ENCODE assay signal across 8 cellular contexts in the genomic region with DNA sequence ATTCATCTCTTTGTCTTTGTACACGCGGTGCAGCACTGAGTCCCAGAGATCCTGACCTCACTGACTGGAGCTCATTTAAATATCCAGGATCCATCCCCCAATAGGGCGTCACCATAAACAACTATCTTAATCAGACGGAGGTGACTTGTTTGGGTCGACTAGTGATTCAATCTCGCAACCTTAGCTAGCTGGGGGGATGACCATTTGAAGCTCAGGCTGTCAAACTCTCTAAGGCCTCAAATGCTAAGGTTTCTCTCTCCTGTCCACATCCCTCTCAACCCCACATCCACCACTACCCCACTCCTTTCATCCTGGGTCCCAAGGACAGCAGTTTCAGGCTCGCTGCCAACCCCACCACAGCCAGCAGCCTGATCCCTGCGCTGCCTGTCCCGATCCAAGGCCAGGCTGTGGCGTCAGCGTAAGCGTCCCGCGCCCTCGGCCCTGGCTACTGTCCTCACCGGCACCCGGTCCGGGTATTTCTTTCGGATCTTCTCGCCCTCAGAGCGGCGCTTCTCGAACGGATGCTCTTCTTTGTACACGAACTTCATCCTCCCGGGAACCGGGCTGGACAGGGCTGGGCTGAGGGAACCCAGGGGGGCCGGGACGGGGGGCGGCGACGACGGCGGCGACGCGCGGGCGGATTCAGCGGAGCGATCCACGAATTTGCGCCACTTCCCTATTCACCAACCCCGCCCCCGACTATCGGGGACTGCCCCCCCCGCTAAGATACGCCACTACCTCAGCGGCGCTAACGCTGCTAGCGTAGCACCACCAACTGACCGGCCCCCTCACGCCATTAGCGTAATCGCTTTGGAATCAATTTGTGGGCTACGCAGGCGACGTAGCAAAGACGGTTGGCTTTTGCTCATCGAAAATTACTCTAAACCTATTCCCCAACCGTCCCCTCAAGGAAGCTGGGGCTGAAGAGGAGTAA. TPM values are rescaled to one million over a fixed set of nuclear protein-coding genes. Genes with fewer than 3 reads are reported as not detected.
A peak's percentile ranks its signal among the peaks of the same experiment; 100 is the strongest.
DNase-seq lines count a peak whose midpoint lies in the region; ATAC-seq and TF ChIP-seq lines count a peak whose summit lies in the region.

A gene (minus strand): TSS at position 667 of the 934 bp plus-strand sequence. CDS start 119 bp downstream, at position 548.

- H3K4me1 ChIP-seq in Karpas-422 (ENCODE audit: low read length) (peaks cover 37% of the 10 kb centered on the region), RWPE2 (ENCODE audit: insufficient read depth, poor library complexity, severe bottlenecking) (no peaks in the 10 kb centered on the region)

- DNase-seq in CD1c-positive myeloid dendritic cell (ENCODE audit: extremely low spot score) (peak; percentile 95), Karpas-422 (peak; percentile 97), RWPE2 (ENCODE audit: low spot score) (no peak), fibroblast of the aortic adventitia (ENCODE audit: low read depth) (peak; percentile 96)
- DNase-seq in activated effector memory CD4-positive, alpha-beta T cell treated with Interleukin-2 at 50 U/mL for 16 hours: peak; percentile 89
- DNase-seq in stimulated activated naive CD8-positive, alpha-beta T cell treated with anti-CD3 and anti-CD28 coated beads, Interleukin-15, Interleukin-2, amounts not matched to agents 100 U/mL and 50 U/mL, for 24 hours: peak; percentile 95

- H3K79me2 ChIP-seq in Karpas-422 (ENCODE audit: low read length): peaks cover 37% of the 10 kb centered on the region

- H3K9ac ChIP-seq in Karpas-422 (ENCODE audit: low read length): peak within 1 kb of the TSS; percentile 98

- H3K27ac ChIP-seq in Karpas-422 (ENCODE audit: low read length): peak within 1 kb of the TSS; percentile 76
- peak within 1 kb of the TSS; percentile 74 for H3K27ac ChIP-seq in RWPE2 (ENCODE audit: poor library complexity, severe bottlenecking)

- TF ChIP-seq CTCF in RWPE2 (IDR thresholded peaks at IDR 0.05; ENCODE audit: poor library complexity, severe bottlenecking): no peak
- TF ChIP-seq CTCF in fibroblast of the aortic adventitia (IDR thresholded peaks at IDR 0.05; ENCODE audit: insufficient read depth, low read length): no peak
- no peak for TF ChIP-seq CTCF in nephron (IDR thresholded peaks at IDR 0.05; ENCODE audit: unreplicated experiment in 3 of 3)

- H3K27me3 Mint-ChIP-seq in nephron (ENCODE audit: low read depth): no peaks in the 10 kb centered on the region

- H3K9me3 ChIP-seq in Karpas-422 (ENCODE audit: low read length) (no peaks in the 10 kb centered on the region), RWPE2 (ENCODE audit: severe bottlenecking) (no peaks in the 10 kb centered on the region)

- H4K20me1 ChIP-seq in Karpas-422 (ENCODE audit: insufficient read depth, low read depth, low read length): peaks cover 5% of the 10 kb centered on the region; the same call in 1 of the 2 replicates

- H3K36me3 Mint-ChIP-seq in nephron (ENCODE audit: low read depth): peaks cover 57% of the 10 kb centered on the region

- peak within 1 kb of the TSS; percentile 96 to 100 (median 96) for H3K4me3 Mint-ChIP-seq in nephron

- H3K4me3 ChIP-seq in Karpas-422 (ENCODE audit: low read length) (peak within 1 kb of the TSS; percentile 97), RWPE2 (ENCODE audit: severe bottlenecking) (peak within 1 kb of the TSS; percentile 72), fibroblast of the aortic adventitia (ENCODE audit: low read depth, low read length) (peak within 1 kb of the TSS; percentile 99)

- no peaks in the 10 kb centered on the region for H3K9me3 Mint-ChIP-seq in nephron

- peaks cover 16% of the 10 kb centered on the region; the same call in 1 of the 2 replicates for H3K36me3 ChIP-seq in Karpas-422 (ENCODE audit: insufficient read depth, low read length)
- peaks cover 43% of the 10 kb centered on the region for H3K36me3 ChIP-seq in RWPE2 (ENCODE audit: low read depth)

- H3K4me2 ChIP-seq in Karpas-422 (ENCODE audit: low read depth, low read length, poor library complexity, severe bottlenecking): peak within 1 kb of the TSS; percentile 76

- H3K27me3 ChIP-seq in Karpas-422 (ENCODE audit: low read length): no peaks in the 10 kb centered on the region
- H3K27me3 ChIP-seq in RWPE2 (ENCODE audit: insufficient read depth, poor library complexity, severe bottlenecking): no peaks in the 10 kb centered on the region

- ATAC-seq in GM21381 (IDR thresholded peaks at IDR 0.05; ENCODE audit: unreplicated experiment) (peak; percentile 27), RWPE2 (ENCODE audit: low read depth) (0 out of 3 replicates have a peak, but pooled peaks have one; percentile 6)
- peak; percentile 21 for ATAC-seq in stimulated activated naive CD8-positive, alpha-beta T cell treated with anti-CD3 and anti-CD28 coated beads, Interleukin-15, Interleukin-2, amounts not matched to agents 100 U/mL and 50 U/mL, for 24 hours

- peaks cover 41% of the 10 kb centered on the region for H3K4me1 Mint-ChIP-seq in nephron

- H3K27ac Mint-ChIP-seq in nephron: peak within 1 kb of the TSS; percentile 99

- peak within 1 kb of the TSS; percentile 73; the same call in 1 of the 2 replicates for H2AFZ ChIP-seq in Karpas-422 (ENCODE audit: low read length)

- no peaks in the 10 kb centered on the region for H3K9me2 ChIP-seq in Karpas-422 (replicated peaks; ENCODE audit: insufficient read depth, low read length)

RNA-seq across cellular contexts. Expression of the gene that starts here (rescaled TPM):
- 218 and 301 TPM in 2 replicates for total RNA-seq in Karpas-422 (2014; rRNA removed; shearing (Covaris generic); ENCODE audit: low replicate concordance)
- 293 and 420 TPM in 2 replicates for total RNA-seq in fibroblast of the aortic adventitia (ENCODE audit: low replicate concordance)
